1 cellular context compared by ENCODE assay signal in genomic region chr14:54348923-54349615, GRCh38.
TF ChIP-seq lines count a peak whose summit lies in the region.

No MANE protein-coding gene starts in this region.

TF ChIP-seq in K562, 482 proteins besides CTCF, POLR2A, EP300 and RAD21:
- TF ChIP-seq, protein P1, sequence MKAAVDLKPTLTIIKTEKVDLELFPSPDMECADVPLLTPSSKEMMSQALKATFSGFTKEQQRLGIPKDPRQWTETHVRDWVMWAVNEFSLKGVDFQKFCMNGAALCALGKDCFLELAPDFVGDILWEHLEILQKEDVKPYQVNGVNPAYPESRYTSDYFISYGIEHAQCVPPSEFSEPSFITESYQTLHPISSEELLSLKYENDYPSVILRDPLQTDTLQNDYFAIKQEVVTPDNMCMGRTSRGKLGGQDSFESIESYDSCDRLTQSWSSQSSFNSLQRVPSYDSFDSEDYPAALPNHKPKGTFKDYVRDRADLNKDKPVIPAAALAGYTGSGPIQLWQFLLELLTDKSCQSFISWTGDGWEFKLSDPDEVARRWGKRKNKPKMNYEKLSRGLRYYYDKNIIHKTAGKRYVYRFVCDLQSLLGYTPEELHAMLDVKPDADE (conservative IDR thresholded peaks at IDR 0.05; ENCODE audit: control insufficient read depth, low read depth, low read length), result no peak
- TF ChIP-seq MYBL2 (IDR thresholded peaks at IDR 0.05; ENCODE audit: low read depth) (no peak), MYBL2 (CRISPR knock-in tag; IDR thresholded peaks at IDR 0.05; ENCODE audit: borderline replicate concordance) (no peak), KHSRP (IDR thresholded peaks at IDR 0.05) (no peak), FOXJ2 (tag; IDR thresholded peaks at IDR 0.05) (no peak), KDM2B (CRISPR knock-in tag; IDR thresholded peaks at IDR 0.05) (no peak), RBM15 (IDR thresholded peaks at IDR 0.05; ENCODE audit: insufficient read depth, low read length) (no peak), NFE2 (IDR thresholded peaks at IDR 0.05; ENCODE audit: low read depth) (no peak), TSHZ1 (CRISPR knock-in tag; IDR thresholded peaks at IDR 0.05) (no peak), KAT7 (CRISPR knock-in tag; IDR thresholded peaks at IDR 0.05; ENCODE audit: borderline replicate concordance) (no peak)
- TF ChIP-seq, protein P2, sequence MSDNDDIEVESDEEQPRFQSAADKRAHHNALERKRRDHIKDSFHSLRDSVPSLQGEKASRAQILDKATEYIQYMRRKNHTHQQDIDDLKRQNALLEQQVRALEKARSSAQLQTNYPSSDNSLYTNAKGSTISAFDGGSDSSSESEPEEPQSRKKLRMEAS (CRISPR knock-in tag; IDR thresholded peaks at IDR 0.05), result no peak
